Comparison of ENCODE assay signal across 9 cellular contexts in the genomic region with DNA sequence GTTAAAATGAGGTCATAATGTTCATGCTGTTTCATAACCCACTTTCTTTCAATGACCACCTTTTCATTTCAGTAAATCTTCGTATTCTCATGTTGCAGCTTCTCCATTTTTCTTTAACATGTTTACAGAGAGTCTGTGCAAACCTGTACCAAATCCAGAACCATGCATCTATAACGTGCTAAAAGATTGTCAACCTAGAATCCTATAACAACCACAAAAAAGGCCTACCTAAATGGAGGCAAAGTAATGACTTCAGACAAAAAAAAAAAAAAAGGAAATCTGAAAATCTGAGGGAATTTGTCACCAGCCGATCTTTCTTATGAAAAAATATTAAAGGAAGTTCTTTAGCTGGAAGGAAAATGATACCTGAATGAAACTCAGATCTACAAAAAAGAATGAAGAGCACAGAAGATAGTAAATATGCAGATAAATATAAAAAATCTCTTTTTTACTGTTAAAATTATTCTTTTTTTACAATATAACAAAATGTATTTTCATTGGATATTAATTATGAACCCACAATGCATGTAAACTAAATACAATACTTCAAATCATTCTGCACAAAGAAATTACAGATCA. TPM values are rescaled to one million over a fixed set of nuclear protein-coding genes. Genes with fewer than 3 reads are reported as not detected.
DNase-seq lines count a peak whose midpoint lies in the region; ATAC-seq and TF ChIP-seq lines count a peak whose summit lies in the region.
"Had no signal": no experiment of that assay in that cellular context is flagged by ENCODE, and none has a peak within 500 bp of the region (broad histone marks: within the 10 kb centered on the region; RNA-seq: fewer than 3 reads in every experiment).

No MANE protein-coding gene starts in this region.

- peaks cover 42% of the 10 kb centered on the region for H3K4me1 Mint-ChIP-seq in activated CD4-positive, alpha-beta T cell treated with anti-CD3 and anti-CD28 coated beads for 36 hours
- H3K4me1 Mint-ChIP-seq in activated CD8-positive, alpha-beta T cell treated with anti-CD3 and anti-CD28 coated beads for 36 hours (ENCODE audit: low read depth) = peaks cover 39% of the 10 kb centered on the region

- peaks cover 24% of the 10 kb centered on the region for H3K36me3 Mint-ChIP-seq in activated CD4-positive, alpha-beta T cell treated with anti-CD3 and anti-CD28 coated beads for 36 hours (ENCODE audit: low read depth)
- peaks cover 30% of the 10 kb centered on the region for H3K36me3 Mint-ChIP-seq in activated CD8-positive, alpha-beta T cell treated with anti-CD3 and anti-CD28 coated beads for 36 hours (ENCODE audit: low read depth)

- peak overlapping the region; percentile 98 for H3K27ac Mint-ChIP-seq in activated CD4-positive, alpha-beta T cell treated with anti-CD3 and anti-CD28 coated beads for 36 hours
- peak overlapping the region; percentile 99 for H3K27ac Mint-ChIP-seq in activated CD8-positive, alpha-beta T cell treated with anti-CD3 and anti-CD28 coated beads for 36 hours

- intact Hi-C loops in activated CD4-positive, alpha-beta T cell treated with anti-CD3 and anti-CD28 coated beads for 36 hours (cut with DNase I, micrococcal nuclease) = loop anchor here (1.0 to 10.0 kb wide), 8 partner anchors 62 to 1170 kb away; a partner anchor contains a TSS
- intact Hi-C loops in activated CD8-positive, alpha-beta T cell treated with anti-CD3 and anti-CD28 coated beads for 36 hours (cut with micrococcal nuclease) = loop anchor here (5.0 kb wide), 2 partner anchors 112 to 157 kb away; no protein-coding TSS in a partner anchor

- CTCF ChIA-PET in activated CD4-positive, alpha-beta T cell treated with anti-CD3 and anti-CD28 coated beads for 36 hours (lab: Charles Lee) = interaction anchor here (0.6 to 1.3 kb wide), 2 partner anchors 63 to 163 kb away, joined by 3 to 4 read pairs; a partner anchor contains a TSS
- CTCF ChIA-PET in activated CD8-positive, alpha-beta T cell treated with anti-CD3 and anti-CD28 coated beads for 36 hours (lab: Charles Lee) = no interaction called here

- peak overlapping the region; percentile 85 for H3K4me3 Mint-ChIP-seq in activated CD4-positive, alpha-beta T cell treated with anti-CD3 and anti-CD28 coated beads for 36 hours
- H3K4me3 Mint-ChIP-seq in activated CD8-positive, alpha-beta T cell treated with anti-CD3 and anti-CD28 coated beads for 36 hours = peak overlapping the region; percentile 91

- H3K27ac ChIP-seq in subcutaneous abdominal adipose tissue (ENCODE audit: low read depth, low read length) = peak overlapping the region; percentile 98

- no peak for DNase-seq in activated CD4-positive, alpha-beta T cell treated with anti-CD3 and anti-CD28 coated beads for 36 hours
- no peak for DNase-seq in activated CD4-positive, alpha-beta T cell treated with anti-CD3 and anti-CD28 coated beads, Interleukin-2, amount 50 U/mL, for 1 hour
- DNase-seq in activated CD8-positive, alpha-beta T cell treated with anti-CD3 and anti-CD28 coated beads for 36 hours = no peak
- DNase-seq in central memory CD4-positive, alpha-beta T cell = no peak
- no peak for DNase-seq in HCEC 1CT
- DNase-seq: RPMI8226 had no signal

- POLR2A ChIA-PET in activated CD4-positive, alpha-beta T cell treated with anti-CD3 and anti-CD28 coated beads for 36 hours (lab: Charles Lee) = interaction anchor here (0.6 kb wide), 1 partner anchor 188 kb away, joined by 5 read pairs; no protein-coding TSS in a partner anchor
- POLR2A ChIA-PET in activated CD8-positive, alpha-beta T cell treated with anti-CD3 and anti-CD28 coated beads for 36 hours (lab: Charles Lee) = interaction anchor here (0.6 to 4.3 kb wide), 5 partner anchors 62 to 389 kb away, joined by 4 to 66 read pairs (median 22); a partner anchor contains a TSS

- no peaks in the 10 kb centered on the region for H3K36me3 ChIP-seq in subcutaneous abdominal adipose tissue (ENCODE audit: control insufficient read depth in 5 of 5, insufficient read depth in 5 of 5, low read length in 5 of 5)

- H3K9me3 ChIP-seq in iPS-18c (ENCODE audit: control insufficient read depth, insufficient read depth, low read length) = no peaks in the 10 kb centered on the region
- peaks cover 0 to 6% (median 2%) of the 10 kb centered on the region in 5 donors for H3K9me3 ChIP-seq in subcutaneous abdominal adipose tissue (ENCODE audit: control insufficient read depth in 5 of 5, low read length in 5 of 5)

- peak overlapping the region; percentile 76 to 92 (median 89) for H3K9ac ChIP-seq in subcutaneous abdominal adipose tissue (ENCODE audit: low read length in 5 of 5)

- H3K4me3 ChIP-seq in iPS-18c (ENCODE audit: insufficient read depth, low read depth, low read length) (0 out of 2 replicates have a peak overlapping the region, but pooled peaks have one; percentile 58), subcutaneous abdominal adipose tissue (ENCODE audit: low read depth in 1 of 5, low read length in 5 of 5) (peak overlapping the region; percentile 59 to 86 (median 65))

- H3K4me1 ChIP-seq in subcutaneous abdominal adipose tissue (ENCODE audit: control insufficient read depth in 5 of 5, insufficient read depth in 5 of 5, low read length in 5 of 5) = peaks cover 1 to 34% (median 19%) of the 10 kb centered on the region in 5 donors

- H3K27me3 Mint-ChIP-seq in activated CD4-positive, alpha-beta T cell treated with anti-CD3 and anti-CD28 coated beads for 36 hours = peaks cover 1% of the 10 kb centered on the region
- H3K27me3 Mint-ChIP-seq in activated CD8-positive, alpha-beta T cell treated with anti-CD3 and anti-CD28 coated beads for 36 hours = no peaks in the 10 kb centered on the region

- H3K9me3 Mint-ChIP-seq in activated CD4-positive, alpha-beta T cell treated with anti-CD3 and anti-CD28 coated beads for 36 hours (ENCODE audit: low read depth) = peaks cover 17% of the 10 kb centered on the region
- H3K9me3 Mint-ChIP-seq in activated CD8-positive, alpha-beta T cell treated with anti-CD3 and anti-CD28 coated beads for 36 hours = peaks cover 22% of the 10 kb centered on the region

- ATAC-seq in activated CD4-positive, alpha-beta T cell treated with anti-CD3 and anti-CD28 coated beads for 36 hours = no peak
- no peak for ATAC-seq in activated CD8-positive, alpha-beta T cell treated with anti-CD3 and anti-CD28 coated beads for 36 hours
- no peak for ATAC-seq in GM18858 (IDR thresholded peaks at IDR 0.05; ENCODE audit: unreplicated experiment)

- peaks cover 0 to 8% (median 0%) of the 10 kb centered on the region in 5 donors for H3K27me3 ChIP-seq in subcutaneous abdominal adipose tissue (ENCODE audit: control insufficient read depth in 5 of 5, insufficient read depth in 4 of 5, low read length in 5 of 5)

- no peak for TF ChIP-seq CTCF in activated CD8-positive, alpha-beta T cell treated with anti-CD3 and anti-CD28 coated beads for 36 hours (IDR thresholded peaks at IDR 0.05)

RNA-seq across cellular contexts. Expression of a gene that starts 1.4 kb away (rescaled TPM):
- total RNA-seq in activated CD4-positive, alpha-beta T cell treated with anti-CD3 and anti-CD28 coated beads for 36 hours = 10 to 100 TPM; 63.7 to 67.9 TPM
- total RNA-seq in activated CD8-positive, alpha-beta T cell treated with anti-CD3 and anti-CD28 coated beads for 36 hours = 100 to 1,000 TPM in 1 of 2 experiments, 10 to 100 TPM in 1; 95.8 to 106 TPM

RNA-seq across cellular contexts. Expression of a gene that starts 57.4 kb away (rescaled TPM):
- total RNA-seq in activated CD4-positive, alpha-beta T cell treated with anti-CD3 and anti-CD28 coated beads for 36 hours = 1 to 10 TPM; 5.4 TPM
- total RNA-seq in activated CD8-positive, alpha-beta T cell treated with anti-CD3 and anti-CD28 coated beads for 36 hours = 1 to 10 TPM; 5.1 to 6.3 TPM
